Comparison of ENCODE assay signal across 8 cellular contexts in the genomic region with DNA sequence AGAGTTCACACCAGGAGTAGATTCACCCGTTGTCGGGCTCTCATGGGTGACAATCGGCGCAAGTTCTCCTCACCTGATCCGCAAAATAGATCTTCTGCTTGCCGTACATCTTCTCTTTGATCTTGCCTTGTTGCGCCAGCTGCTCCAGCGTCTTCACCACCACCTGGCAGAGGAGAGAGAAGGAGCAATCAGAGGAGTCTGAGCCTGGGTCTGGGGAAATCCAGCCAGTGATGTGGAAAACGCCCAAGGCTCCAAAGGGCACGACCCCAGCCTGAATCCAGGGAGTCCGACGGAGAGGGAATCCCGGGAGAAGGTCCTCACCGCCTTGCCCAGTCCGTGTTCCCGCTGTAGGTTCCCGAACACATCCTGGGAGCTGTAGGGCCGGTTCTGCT. TPM values are rescaled to one million over a fixed set of nuclear protein-coding genes. Genes with fewer than 3 reads are reported as not detected.
DNase-seq lines count a peak whose midpoint lies in the region; ATAC-seq, FAIRE-seq and TF ChIP-seq lines count a peak whose summit lies in the region.

No MANE protein-coding gene starts in this region.

- no peaks in the 10 kb centered on the region for H3K9me2 ChIP-seq in SK-N-SH

- POLR2A ChIA-PET in SK-N-SH (lab: Yijun Ruan, JAX), result interaction anchor here (0.6 to 3.1 kb wide), 10 partner anchors 8 to 133 kb away, joined by 3 to 63 read pairs (median 4); a partner anchor contains a TSS

- H3K9ac ChIP-seq in SK-N-SH (peak overlapping the region; percentile 87), skeletal muscle satellite cell (ENCODE audit: low read depth, low read length) (peak overlapping the region; percentile 92)

- peak overlapping the region; percentile 38 to 41 for H3K27ac ChIP-seq in SK-N-SH (ENCODE audit: low read depth in 2 of 2, low read length in 1 of 2)

- peak overlapping the region; percentile 77 to 91 for H3K4me3 ChIP-seq in SK-N-SH (ENCODE audit: low read depth in 2 of 2, low read length in 1 of 2)
- peak overlapping the region; percentile 83 for H3K4me3 ChIP-seq in fibroblast of villous mesenchyme (ENCODE audit: low read depth, low read length)
- peak overlapping the region; percentile 77 for H3K4me3 ChIP-seq in skeletal muscle satellite cell (ENCODE audit: low read length)

- DNase-seq in DMS79 treated with DMSO at 0.1 percent for 48 hours (lab: John Stamatoyannopoulos, UW) (peak; percentile 15), DMS79 (lab: John Stamatoyannopoulos, UW) (no peak), SK-N-SH (no peak), fibroblast of villous mesenchyme (ENCODE audit: low read depth) (no peak), RCC 7860 (ENCODE audit: low spot score) (no peak), NCI-H2196 treated with DMSO at 0.1 percent for 48 hours (lab: John Stamatoyannopoulos, UW; ENCODE audit: unreplicated experiment) (no peak)

- TF ChIP-seq EP300 in SK-N-SH (IDR thresholded peaks at IDR 0.05; ENCODE audit: borderline replicate concordance in 1 of 2, low read depth in 1 of 2, low read length in 1 of 2), result no peak

- no peak for TF ChIP-seq RAD21 in SK-N-SH (IDR thresholded peaks at IDR 0.05; ENCODE audit: low read length)

- peaks cover 7 to 8% of the 10 kb centered on the region in 2 experiments; a peak in 2 of 4 replicates for H3K4me1 ChIP-seq in SK-N-SH (ENCODE audit: control insufficient read depth in 1 of 2, insufficient read depth in 2 of 2, low read depth in 1 of 2, low read length in 1 of 2)
- H3K4me1 ChIP-seq in skeletal muscle satellite cell (ENCODE audit: control insufficient read depth, insufficient read depth, low read length), result peaks cover 16% of the 10 kb centered on the region

- H3K27me3 ChIP-seq in SK-N-SH (ENCODE audit: insufficient read depth), result no peaks in the 10 kb centered on the region
- no peaks in the 10 kb centered on the region for H3K27me3 ChIP-seq in skeletal muscle satellite cell (ENCODE audit: control insufficient read depth, insufficient read depth, low read length)

- peaks cover 38% of the 10 kb centered on the region for H3F3A ChIP-seq in SK-N-SH (replicated peaks; ENCODE audit: insufficient read depth)

- no peak for TF ChIP-seq CTCF in SK-N-SH (IDR thresholded peaks at IDR 0.05)
- no peak for TF ChIP-seq CTCF in fibroblast of villous mesenchyme (IDR thresholded peaks at IDR 0.05; ENCODE audit: insufficient read depth, low read depth, low read length)

- no peak for FAIRE-seq in RCC 7860 (lab: Jason Lieb, UNC)

- H3K4me2 ChIP-seq in SK-N-SH, result peak overlapping the region; percentile 95
- peak overlapping the region; percentile 93 for H3K4me2 ChIP-seq in skeletal muscle satellite cell (ENCODE audit: low read length)

- ATAC-seq in GM18867 (IDR thresholded peaks at IDR 0.05; ENCODE audit: unreplicated experiment), result no peak

- H3K79me2 ChIP-seq in SK-N-SH (ENCODE audit: insufficient read depth), result peaks cover 58% of the 10 kb centered on the region

- 4% methylated on average over 14 of the region's 18 CpGs for WGBS in SK-N-SH (ENCODE audit: low lambda C conversion rate)

- no peaks in the 10 kb centered on the region for H4K20me1 ChIP-seq in SK-N-SH (ENCODE audit: insufficient read depth)

- CTCF ChIA-PET in SK-N-SH (lab: Yijun Ruan, JAX), result interaction anchor here (0.7 to 8.3 kb wide), 24 partner anchors 9 to 219 kb away, joined by 3 to 221 read pairs (median 14); a partner anchor contains a TSS

- no peaks in the 10 kb centered on the region for H3K9me3 ChIP-seq in SK-N-SH
- H3K9me3 ChIP-seq in skeletal muscle satellite cell (replicated peaks; ENCODE audit: low read length), result no peaks in the 10 kb centered on the region

- H2AFZ ChIP-seq in SK-N-SH (ENCODE audit: low read depth), result no peak overlapping the region

- H3K36me3 ChIP-seq in SK-N-SH (replicated peaks in 1 of 2; ENCODE audit: control insufficient read depth in 1 of 2, insufficient read depth in 2 of 2, low read length in 1 of 2) (peaks cover 32 to 42% of the 10 kb centered on the region in 2 experiments), skeletal muscle satellite cell (ENCODE audit: insufficient read depth, low read length) (peaks cover 46% of the 10 kb centered on the region)

TF ChIP-seq in SK-N-SH, 30 proteins besides CTCF, POLR2A, EP300 and RAD21 (continues in another document):
- no peak for TF ChIP-seq FOSL2 (IDR thresholded peaks at IDR 0.05; ENCODE audit: borderline replicate concordance, low read depth)
- no peak for TF ChIP-seq CHD2 (IDR thresholded peaks at IDR 0.05; ENCODE audit: low read length, partially characterized antibody)
- no peak for TF ChIP-seq RFX5 (IDR thresholded peaks at IDR 0.05; ENCODE audit: low read length)
- TF ChIP-seq MEF2A (IDR thresholded peaks at IDR 0.05; ENCODE audit: borderline replicate concordance, low read depth), result no peak
- TF ChIP-seq, protein P1, sequence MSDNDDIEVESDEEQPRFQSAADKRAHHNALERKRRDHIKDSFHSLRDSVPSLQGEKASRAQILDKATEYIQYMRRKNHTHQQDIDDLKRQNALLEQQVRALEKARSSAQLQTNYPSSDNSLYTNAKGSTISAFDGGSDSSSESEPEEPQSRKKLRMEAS (IDR thresholded peaks at IDR 0.05; ENCODE audit: low read depth), result no peak
- TF ChIP-seq ELF1 (IDR thresholded peaks at IDR 0.05), result no peak
- TF ChIP-seq, protein P2, sequence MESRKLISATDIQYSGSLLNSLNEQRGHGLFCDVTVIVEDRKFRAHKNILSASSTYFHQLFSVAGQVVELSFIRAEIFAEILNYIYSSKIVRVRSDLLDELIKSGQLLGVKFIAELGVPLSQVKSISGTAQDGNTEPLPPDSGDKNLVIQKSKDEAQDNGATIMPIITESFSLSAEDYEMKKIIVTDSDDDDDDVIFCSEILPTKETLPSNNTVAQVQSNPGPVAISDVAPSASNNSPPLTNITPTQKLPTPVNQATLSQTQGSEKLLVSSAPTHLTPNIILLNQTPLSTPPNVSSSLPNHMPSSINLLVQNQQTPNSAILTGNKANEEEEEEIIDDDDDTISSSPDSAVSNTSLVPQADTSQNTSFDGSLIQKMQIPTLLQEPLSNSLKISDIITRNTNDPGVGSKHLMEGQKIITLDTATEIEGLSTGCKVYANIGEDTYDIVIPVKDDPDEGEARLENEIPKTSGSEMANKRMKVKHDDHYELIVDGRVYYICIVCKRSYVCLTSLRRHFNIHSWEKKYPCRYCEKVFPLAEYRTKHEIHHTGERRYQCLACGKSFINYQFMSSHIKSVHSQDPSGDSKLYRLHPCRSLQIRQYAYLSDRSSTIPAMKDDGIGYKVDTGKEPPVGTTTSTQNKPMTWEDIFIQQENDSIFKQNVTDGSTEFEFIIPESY (IDR thresholded peaks at IDR 0.05; ENCODE audit: borderline replicate concordance, low read depth), result no peak
- TF ChIP-seq FOXM1 (IDR thresholded peaks at IDR 0.05; ENCODE audit: low read depth), result no peak
- TF ChIP-seq, protein P3, sequence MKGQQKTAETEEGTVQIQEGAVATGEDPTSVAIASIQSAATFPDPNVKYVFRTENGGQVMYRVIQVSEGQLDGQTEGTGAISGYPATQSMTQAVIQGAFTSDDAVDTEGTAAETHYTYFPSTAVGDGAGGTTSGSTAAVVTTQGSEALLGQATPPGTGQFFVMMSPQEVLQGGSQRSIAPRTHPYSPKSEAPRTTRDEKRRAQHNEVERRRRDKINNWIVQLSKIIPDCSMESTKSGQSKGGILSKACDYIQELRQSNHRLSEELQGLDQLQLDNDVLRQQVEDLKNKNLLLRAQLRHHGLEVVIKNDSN (IDR thresholded peaks at IDR 0.05; ENCODE audit: borderline replicate concordance, low read depth), result no peak
- TF ChIP-seq TCF12 (IDR thresholded peaks at IDR 0.05), result no peak
- TF ChIP-seq, protein P4, sequence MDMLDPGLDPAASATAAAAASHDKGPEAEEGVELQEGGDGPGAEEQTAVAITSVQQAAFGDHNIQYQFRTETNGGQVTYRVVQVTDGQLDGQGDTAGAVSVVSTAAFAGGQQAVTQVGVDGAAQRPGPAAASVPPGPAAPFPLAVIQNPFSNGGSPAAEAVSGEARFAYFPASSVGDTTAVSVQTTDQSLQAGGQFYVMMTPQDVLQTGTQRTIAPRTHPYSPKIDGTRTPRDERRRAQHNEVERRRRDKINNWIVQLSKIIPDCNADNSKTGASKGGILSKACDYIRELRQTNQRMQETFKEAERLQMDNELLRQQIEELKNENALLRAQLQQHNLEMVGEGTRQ (IDR thresholded peaks at IDR 0.05; ENCODE audit: borderline replicate concordance, low read depth, low read length), result no peak
- no peak for TF ChIP-seq MXI1 (IDR thresholded peaks at IDR 0.05; ENCODE audit: low read depth, low read length)

RNA-seq across cellular contexts. Expression of a gene that starts 0.4 kb away (rescaled TPM):
- 14.2 and 17.3 TPM in 2 replicates for polyA plus RNA-seq in SK-N-SH (2012; rRNA removed)
- polyA plus RNA-seq in SK-N-SH (2012; cell fraction: cytosol; rRNA removed), result 15.8 and 20.1 TPM in 2 replicates
- 23.6 and 31.7 TPM in 2 replicates for polyA plus RNA-seq in SK-N-SH (2012; cell fraction: nucleus; rRNA removed)
- 3.9 and 4.8 TPM in 2 replicates for total RNA-seq in fibroblast of villous mesenchyme
- total RNA-seq in skeletal muscle satellite cell (2012; rRNA removed), result 5.1 and 7.6 TPM in 2 replicates

RNA-seq across cellular contexts. Expression of a gene that starts 10.2 kb away (rescaled TPM):
- 44.5 and 66.4 TPM in 2 replicates for polyA plus RNA-seq in SK-N-SH (2012; rRNA removed)
- 33.1 and 41.8 TPM in 2 replicates for polyA plus RNA-seq in SK-N-SH (2012; cell fraction: cytosol; rRNA removed)
- polyA plus RNA-seq in SK-N-SH (2012; cell fraction: nucleus; rRNA removed), result 154 and 172 TPM in 2 replicates
- total RNA-seq in fibroblast of villous mesenchyme, result 31.2 and 47.5 TPM in 2 replicates
- total RNA-seq in skeletal muscle satellite cell (2012; rRNA removed), result 38.8 and 46.1 TPM in 2 replicates

RNA-seq across cellular contexts. Expression of a gene that starts 15.2 kb away (rescaled TPM):
- 56.6 and 69.4 TPM in 2 replicates for polyA plus RNA-seq in SK-N-SH (2012; rRNA removed)
- polyA plus RNA-seq in SK-N-SH (2012; cell fraction: cytosol; rRNA removed), result 32.0 and 48.4 TPM in 2 replicates
- 145 and 151 TPM in 2 replicates for polyA plus RNA-seq in SK-N-SH (2012; cell fraction: nucleus; rRNA removed)
- 18.0 and 22.0 TPM in 2 replicates for total RNA-seq in fibroblast of villous mesenchyme
- total RNA-seq in skeletal muscle satellite cell (2012; rRNA removed), result 20.1 and 20.5 TPM in 2 replicates

RNA-seq across cellular contexts. Expression of a gene that starts 24.4 kb away (rescaled TPM):
- 1.2 and 1.3 TPM in 2 replicates for polyA plus RNA-seq in SK-N-SH (2012; rRNA removed)
- 0.49 and 0.83 TPM in 2 replicates for polyA plus RNA-seq in SK-N-SH (2012; cell fraction: cytosol; rRNA removed)
- 2.2 and 3.7 TPM in 2 replicates for polyA plus RNA-seq in SK-N-SH (2012; cell fraction: nucleus; rRNA removed)
- total RNA-seq in fibroblast of villous mesenchyme, result 3.5 and 11.9 TPM in 2 replicates
- total RNA-seq in skeletal muscle satellite cell (2012; rRNA removed), result 5.8 and 6.1 TPM in 2 replicates

RNA-seq across cellular contexts. Expression of a gene that starts 32.0 kb away (rescaled TPM):
- polyA plus RNA-seq in SK-N-SH (2012; rRNA removed), result 13.3 and 24.9 TPM in 2 replicates
- polyA plus RNA-seq in SK-N-SH (2012; cell fraction: cytosol; rRNA removed), result 9.9 and 11.9 TPM in 2 replicates
- polyA plus RNA-seq in SK-N-SH (2012; cell fraction: nucleus; rRNA removed), result 23.4 and 25.6 TPM in 2 replicates
- 59.9 and 80.3 TPM in 2 replicates for total RNA-seq in fibroblast of villous mesenchyme
- total RNA-seq in skeletal muscle satellite cell (2012; rRNA removed), result 30.8 and 39.5 TPM in 2 replicates
